In the genomic region with DNA sequence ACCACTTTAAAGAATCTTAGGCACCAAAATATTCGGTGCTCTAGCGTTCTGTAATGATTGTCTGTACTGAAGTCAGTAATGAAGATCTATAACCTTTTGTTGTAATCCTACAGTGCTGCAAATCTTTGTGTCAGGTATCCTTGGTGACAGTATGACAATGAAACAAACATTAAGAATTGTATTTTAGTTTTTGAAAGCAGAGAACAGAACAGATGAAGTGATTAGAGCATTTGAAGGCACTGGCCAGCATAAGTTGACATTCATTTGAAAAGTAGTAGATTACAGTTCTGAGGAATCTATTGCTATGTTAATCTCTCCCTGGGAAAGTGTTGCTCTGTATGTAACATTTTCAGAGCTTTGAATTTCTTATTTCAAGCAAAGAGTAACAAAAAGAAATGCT, we compare ENCODE assay signal across 8 cellular contexts.
"Had no signal": no experiment of that assay in that cellular context is flagged by ENCODE, and none has a peak within 500 bp of the region (broad histone marks: within the 10 kb centered on the region; RNA-seq: fewer than 3 reads in every experiment).

No MANE protein-coding gene starts in this region.

- H3K4me3 Mint-ChIP-seq: H9, HFFc6, IgD-negative memory B cell had no signal

- H3K27ac Mint-ChIP-seq: HFFc6, IgD-negative memory B cell had no signal

- H3K27me3 Mint-ChIP-seq: IgD-negative memory B cell had no signal

- H3K27ac ChIP-seq: GM23248, KMS-11 had no signal

- H3K9ac ChIP-seq: GM23248, KMS-11 had no signal

- ATAC-seq: HCT116, HepG2 had no signal

- H3K4me1 Mint-ChIP-seq: IgD-negative memory B cell had no signal

- H3K4me2 ChIP-seq: KMS-11 had no signal

- H3K36me3 Mint-ChIP-seq: IgD-negative memory B cell had no signal

- H2AFZ ChIP-seq: GM23248 had no signal

- DNase-seq: GM23248, H9, HFFc6, KBM-7 had no signal

- H3K4me3 ChIP-seq: GM23248 had no signal
